Comparison of ENCODE assay signal across 9 cellular contexts in genomic region chr3:39208463-39209055, GRCh38. TPM values are rescaled to one million over a fixed set of nuclear protein-coding genes. Genes with fewer than 3 reads are reported as not detected.
DNase-seq lines count a peak whose midpoint lies in the region; ATAC-seq and TF ChIP-seq lines count a peak whose summit lies in the region.
"Had no signal": no experiment of that assay in that cellular context is flagged by ENCODE, and none has a peak within 500 bp of the region (broad histone marks: within the 10 kb centered on the region; RNA-seq: fewer than 3 reads in every experiment).

No MANE protein-coding gene starts in this region.

- no peak for ATAC-seq in HG03095 (IDR thresholded peaks at IDR 0.05; ENCODE audit: unreplicated experiment)

- no peaks in the 10 kb centered on the region for H3K27me3 ChIP-seq in BE2C
- peaks cover 0 to 8% (median 0%) of the 10 kb centered on the region in 7 donors for H3K27me3 ChIP-seq in spleen (replicated peaks in 1 of 7)
- H3K27me3 ChIP-seq: SJSA1 had no signal

- H3K36me3 ChIP-seq in BE2C = no peaks in the 10 kb centered on the region
- H3K36me3 ChIP-seq in spleen = no peaks in the 10 kb centered on the region
- H3K36me3 ChIP-seq: SJSA1 had no signal

- WGBS in spleen, 5 donors = 34 to 36% (median 35%) methylated on average over 7 of the region's 7 CpGs

- H3K9me3 ChIP-seq in BE2C (no peaks in the 10 kb centered on the region), spleen (peaks cover 0 to 9% (median 0%) of the 10 kb centered on the region in 8 donors)
- H3K9me3 ChIP-seq: SJSA1 had no signal

- intact Hi-C loops in spleen (cut with DNase I; ENCODE audit: low total_unique reads) = loop anchor here (5.0 kb wide), 1 partner anchor 79 kb away; no protein-coding TSS in a partner anchor

- no peak overlapping the region for H3K4me3 ChIP-seq in BE2C (ENCODE audit: low read depth, low read length)
- H3K4me3 ChIP-seq in astrocyte of the cerebellum (ENCODE audit: low read depth, low read length) = no peak overlapping the region
- no peak overlapping the region for H3K4me3 ChIP-seq in spleen
- H3K4me3 ChIP-seq: SJSA1 had no signal

- TF ChIP-seq CTCF in BE2C (IDR thresholded peaks at IDR 0.05; ENCODE audit: low read depth, low read length) = peak; percentile 57
- peak; percentile 64 for TF ChIP-seq CTCF in GM13977 (IDR thresholded peaks at IDR 0.05; ENCODE audit: extremely low read depth, insufficient read depth, missing control alignments)
- TF ChIP-seq CTCF in astrocyte of the cerebellum (IDR thresholded peaks at IDR 0.05; ENCODE audit: low read depth, low read length, missing control alignments) = peak; percentile 72
- peak in 10 of 11 experiments; percentile 49 to 76 (median 66) for TF ChIP-seq CTCF in spleen (IDR thresholded peaks at IDR 0.05 in 8 of 11, conservative IDR thresholded peaks at IDR 0.05 in 3 of 11)

- H3K4me1 ChIP-seq in BE2C (no peaks in the 10 kb centered on the region), spleen (peaks cover 0 to 16% (median 10%) of the 10 kb centered on the region in 6 donors)
- H3K4me1 ChIP-seq: SJSA1 had no signal

- in situ Hi-C loops in GM13977 (cut with MboI; ENCODE audit: low pct_unique_long_range_greater_than_20kb, low sequenced_read_pairs, unreplicated experiment) (no loop called here), astrocyte of the cerebellum (cut with HindIII; ENCODE audit: low sequenced_read_pairs) (no loop called here)

- no peak for TF ChIP-seq POLR2A in spleen (IDR thresholded peaks at IDR 0.05)

- DNase-seq in BE2C (peak; percentile 24), GM13977 (ENCODE audit: low spot score) (peak; percentile 34), NCI-H82 (lab: John Stamatoyannopoulos, UW) (peak; percentile 70), astrocyte of the cerebellum (ENCODE audit: low read depth) (peak; percentile 16), iPS DF 19.7 (ENCODE audit: low read depth, low spot score) (peak; percentile 28), spleen (no peak), NCI-H146 treated with DMSO at 0.1 percent for 48 hours (lab: John Stamatoyannopoulos, UW; ENCODE audit: unreplicated experiment) (no peak)

- no peak overlapping the region for H3K27ac ChIP-seq in spleen
- H3K27ac ChIP-seq: SJSA1 had no signal

RNA-seq across cellular contexts. Expression of gene XIRP1, which starts 16.2 kb away (rescaled TPM):
- polyA plus RNA-seq in BE2C (2012; ENCODE audit: insufficient read depth, insufficient read length, low read depth) = not detected
- under 1 TPM in 4 of 7 donors, not detected in 3; 0.09 to 0.70 (median 0.39) TPM for total RNA-seq in spleen
- under 1 TPM; 0.06 to 0.30 (median 0.12) TPM for polyA plus RNA-seq in spleen

RNA-seq across cellular contexts. Expression of gene CSRNP1, which starts 55.2 kb away (rescaled TPM):
- polyA plus RNA-seq in BE2C (2012; ENCODE audit: insufficient read depth, insufficient read length, low read depth) = 36.7 TPM
- total RNA-seq in spleen = 10 to 100 TPM; 18.2 to 57.0 (median 34.6) TPM
- polyA plus RNA-seq in spleen = 10 to 100 TPM in 2 of 3 donors, 1 to 10 TPM in 1; 7.1 to 15.1 (median 10.2) TPM

Comparison
In these comparisons a context has a peak if more than half of its experiments do, and no peak if none do; other contexts are left out.
1. DNase-seq: peak in BE2C (single experiment), GM13977 (single experiment), NCI-H82 (single experiment), astrocyte of the cerebellum (single experiment) and iPS DF 19.7 (single experiment); none in spleen (single experiment) and NCI-H146 treated with DMSO at 0.1 percent for 48 hours (single experiment).
2. Peak in every context shown above with its lines, with median percentiles within 50 percentile points of each other: CTCF ChIP-seq.